23 cellular contexts compared by ENCODE assay signal in genomic region chr11:26946209-26946828, GRCh38. TPM values are rescaled to one million over a fixed set of nuclear protein-coding genes. Genes with fewer than 3 reads are reported as not detected.
A peak's percentile ranks its signal among the peaks of the same experiment; 100 is the strongest.
DNase-seq lines count a peak whose midpoint lies in the region; ATAC-seq, FAIRE-seq and TF ChIP-seq lines count a peak whose summit lies in the region.
"Had no signal": no experiment of that assay in that cellular context is flagged by ENCODE, and none has a peak within 500 bp of the region (broad histone marks: within the 10 kb centered on the region; RNA-seq: fewer than 3 reads in every experiment).

No MANE protein-coding gene starts in this region.

- no peak overlapping the region for H2AFZ ChIP-seq in astrocyte (ENCODE audit: low read depth, low read length)

- H3K4me1 Mint-ChIP-seq in astrocyte (ENCODE audit: low read depth, unreplicated experiment): peaks cover 39% of the 10 kb centered on the region
- H3K4me1 Mint-ChIP-seq: immature natural killer cell had no signal

- no peaks in the 10 kb centered on the region for H4K20me1 ChIP-seq in astrocyte (ENCODE audit: insufficient read depth, low read length)
- H4K20me1 ChIP-seq: BLaER1 had no signal

- no peaks in the 10 kb centered on the region for H3K36me3 Mint-ChIP-seq in astrocyte (ENCODE audit: low read depth, unreplicated experiment)

- H3K27me3 ChIP-seq in astrocyte (ENCODE audit: insufficient read depth, low read length): no peaks in the 10 kb centered on the region
- H3K27me3 ChIP-seq in suprapubic skin: no peaks in the 10 kb centered on the region
- H3K27me3 ChIP-seq: BLaER1, neutrophil, right lobe of liver had no signal

- H3K27ac Mint-ChIP-seq in astrocyte (ENCODE audit: unreplicated experiment): peak overlapping the region; percentile 90
- H3K27ac Mint-ChIP-seq: immature natural killer cell had no signal

- no peak for FAIRE-seq in astrocyte (lab: Jason Lieb, UNC)
- FAIRE-seq: GM12878 had no signal

- ATAC-seq in GM19035 (IDR thresholded peaks at IDR 0.05; ENCODE audit: unreplicated experiment): no peak
- ATAC-seq: GM12878, right lobe of liver had no signal

- H3K9me3 Mint-ChIP-seq in astrocyte (ENCODE audit: unreplicated experiment): peaks cover 3% of the 10 kb centered on the region

- no peaks in the 10 kb centered on the region for H3K9me3 ChIP-seq in astrocyte (ENCODE audit: insufficient read depth, low read depth, low read length)
- H3K9me3 ChIP-seq in suprapubic skin: no peaks in the 10 kb centered on the region
- H3K9me3 ChIP-seq: BLaER1, neutrophil, right lobe of liver had no signal

- no peaks in the 10 kb centered on the region for H3K27me3 Mint-ChIP-seq in astrocyte (ENCODE audit: low read depth, unreplicated experiment)

- TF ChIP-seq CTCF in astrocyte (IDR thresholded peaks at IDR 0.05; ENCODE audit: insufficient read depth, low read depth, low read length) (no peak), fibroblast of pulmonary artery (IDR thresholded peaks at IDR 0.05; ENCODE audit: low read length, missing control alignments) (no peak), suprapubic skin (IDR thresholded peaks at IDR 0.05) (no peak)

- no peaks in the 10 kb centered on the region for H3K36me3 ChIP-seq in astrocyte (ENCODE audit: insufficient read depth, low read length)
- no peaks in the 10 kb centered on the region for H3K36me3 ChIP-seq in suprapubic skin
- H3K36me3 ChIP-seq: BLaER1, neutrophil, right lobe of liver, WERI-Rb-1 had no signal

- H3K4me3 ChIP-seq in astrocyte (ENCODE audit: insufficient read depth, low read depth, low read length) (no peak overlapping the region), fibroblast of pulmonary artery (replicated peaks; ENCODE audit: low read depth, low read length) (no peak overlapping the region), suprapubic skin (no peak overlapping the region)
- H3K4me3 ChIP-seq: BLaER1, GM12878, right lobe of liver had no signal

- H3K4me1 ChIP-seq in astrocyte (ENCODE audit: insufficient read depth, low read length) (peaks cover 55% of the 10 kb centered on the region), suprapubic skin (peaks cover 14% of the 10 kb centered on the region)
- H3K4me1 ChIP-seq: BLaER1 had no signal

- DNase-seq in HCEC 1CT: peak; percentile 98
- peak; percentile 72 for DNase-seq in astrocyte (ENCODE audit: low read depth)
- peak; percentile 54 for DNase-seq in fibroblast of pulmonary artery (ENCODE audit: low read depth)
- no peak for DNase-seq in suprapubic skin (ENCODE audit: low spot score in 2 of 2)
- DNase-seq in NCI-H226: no peak
- no peak for DNase-seq in islet precursor cell
- no peak for DNase-seq in epidermal melanocyte (ENCODE audit: insufficient read length, low spot score)
- DNase-seq: activated CD8-positive, alpha-beta memory T cell treated with anti-CD3 and anti-CD28 coated beads for 24 hours; activated gamma-delta T cell; DND-41; immature natural killer cell; midbrain; NCI-H146; NCI-H510A; right lobe of liver; stimulated activated CD4-positive, alpha-beta T cell treated with anti-CD3 and anti-CD28 coated beads, Interleukin-4, amount 100 ng/mL, for 24 hours; SW 1271; WERI-Rb-1 had no signal

- H3K4me2 ChIP-seq in astrocyte (ENCODE audit: low read length): peak overlapping the region; percentile 31
- H3K4me2 ChIP-seq: BLaER1 had no signal

- no peak overlapping the region for H3K4me3 Mint-ChIP-seq in astrocyte (ENCODE audit: unreplicated experiment)
- H3K4me3 Mint-ChIP-seq: immature natural killer cell had no signal

- WGBS in suprapubic skin: 66% methylated on average over 2 of the region's 2 CpGs

- peak overlapping the region; percentile 45 for H3K9ac ChIP-seq in astrocyte (ENCODE audit: low read length)
- H3K9ac ChIP-seq: BLaER1 had no signal

- no peak for TF ChIP-seq POLR2A in suprapubic skin (IDR thresholded peaks at IDR 0.05)

- H3K79me2 ChIP-seq in astrocyte (ENCODE audit: insufficient read depth, low read length): no peaks in the 10 kb centered on the region

- H3K27ac ChIP-seq in astrocyte (ENCODE audit: low read depth, low read length): peak overlapping the region; percentile 89
- H3K27ac ChIP-seq in suprapubic skin: peak overlapping the region; percentile 49
- H3K27ac ChIP-seq: BLaER1, neutrophil, right lobe of liver, WERI-Rb-1 had no signal

- TF ChIP-seq EP300 in suprapubic skin (IDR thresholded peaks at IDR 0.05): no peak

RNA-seq across cellular contexts. Expression of gene FIBIN, which starts 47.6 kb away (rescaled TPM):
- total RNA-seq in astrocyte (0.75 and 0.91 TPM in 2 replicates), suprapubic skin (10 to 100 TPM in 1 of 4 donors, 1 to 10 TPM in 3; 4.6 to 10.1 (median 8.1) TPM)
- total RNA-seq: glomerular endothelial cell, GM12878 had no signal

Comparison
In these comparisons a context has a peak if more than half of its experiments do, and no peak if none do; other contexts are left out.
1. DNase-seq: peak in HCEC 1CT (single experiment), astrocyte (single experiment) and fibroblast of pulmonary artery (single experiment); none in suprapubic skin (0 of 2), NCI-H226 (single experiment), islet precursor cell (single experiment) and epidermal melanocyte (single experiment).